1 cellular context compared by ENCODE assay signal in the genomic region with DNA sequence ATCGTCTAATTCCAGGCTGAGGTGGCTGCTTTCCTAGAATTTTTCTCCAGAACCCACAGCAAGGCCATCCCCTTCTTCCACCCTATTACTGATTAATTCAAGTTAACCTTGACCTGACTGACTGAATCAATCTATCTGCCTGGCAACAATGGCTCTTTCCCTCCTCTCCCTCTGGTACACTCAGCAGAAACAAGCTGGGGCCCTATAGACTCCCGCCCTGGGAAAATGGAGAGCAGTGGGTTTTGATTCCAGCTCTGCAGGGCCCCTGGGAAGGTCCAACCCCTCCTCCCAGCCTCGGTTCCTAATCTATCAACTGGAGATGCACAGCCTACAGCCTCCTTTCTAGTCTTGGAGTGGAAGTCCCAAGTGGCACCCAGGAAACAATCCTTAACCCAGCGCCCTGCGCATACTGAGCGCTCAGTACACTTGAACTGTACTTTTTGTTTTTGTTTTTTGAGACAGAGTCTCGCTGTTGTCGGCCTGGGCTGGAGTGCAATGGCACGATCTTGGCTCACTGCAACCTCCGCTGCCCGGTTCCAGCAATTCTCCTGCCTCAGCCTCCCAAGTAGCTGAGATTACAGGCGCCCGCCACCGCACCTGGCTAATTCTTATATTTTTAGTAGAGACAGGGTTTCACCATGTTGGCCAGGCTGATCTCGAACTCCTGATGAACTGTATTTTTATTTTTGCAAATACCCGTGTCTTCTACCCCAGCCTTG.
TF ChIP-seq lines count a peak whose summit lies in the region.

No MANE protein-coding gene starts in this region.

TF ChIP-seq in HepG2, 621 proteins besides CTCF, POLR2A, EP300 and RAD21 (continued from another document and continues in another):
- TF ChIP-seq, protein P1, sequence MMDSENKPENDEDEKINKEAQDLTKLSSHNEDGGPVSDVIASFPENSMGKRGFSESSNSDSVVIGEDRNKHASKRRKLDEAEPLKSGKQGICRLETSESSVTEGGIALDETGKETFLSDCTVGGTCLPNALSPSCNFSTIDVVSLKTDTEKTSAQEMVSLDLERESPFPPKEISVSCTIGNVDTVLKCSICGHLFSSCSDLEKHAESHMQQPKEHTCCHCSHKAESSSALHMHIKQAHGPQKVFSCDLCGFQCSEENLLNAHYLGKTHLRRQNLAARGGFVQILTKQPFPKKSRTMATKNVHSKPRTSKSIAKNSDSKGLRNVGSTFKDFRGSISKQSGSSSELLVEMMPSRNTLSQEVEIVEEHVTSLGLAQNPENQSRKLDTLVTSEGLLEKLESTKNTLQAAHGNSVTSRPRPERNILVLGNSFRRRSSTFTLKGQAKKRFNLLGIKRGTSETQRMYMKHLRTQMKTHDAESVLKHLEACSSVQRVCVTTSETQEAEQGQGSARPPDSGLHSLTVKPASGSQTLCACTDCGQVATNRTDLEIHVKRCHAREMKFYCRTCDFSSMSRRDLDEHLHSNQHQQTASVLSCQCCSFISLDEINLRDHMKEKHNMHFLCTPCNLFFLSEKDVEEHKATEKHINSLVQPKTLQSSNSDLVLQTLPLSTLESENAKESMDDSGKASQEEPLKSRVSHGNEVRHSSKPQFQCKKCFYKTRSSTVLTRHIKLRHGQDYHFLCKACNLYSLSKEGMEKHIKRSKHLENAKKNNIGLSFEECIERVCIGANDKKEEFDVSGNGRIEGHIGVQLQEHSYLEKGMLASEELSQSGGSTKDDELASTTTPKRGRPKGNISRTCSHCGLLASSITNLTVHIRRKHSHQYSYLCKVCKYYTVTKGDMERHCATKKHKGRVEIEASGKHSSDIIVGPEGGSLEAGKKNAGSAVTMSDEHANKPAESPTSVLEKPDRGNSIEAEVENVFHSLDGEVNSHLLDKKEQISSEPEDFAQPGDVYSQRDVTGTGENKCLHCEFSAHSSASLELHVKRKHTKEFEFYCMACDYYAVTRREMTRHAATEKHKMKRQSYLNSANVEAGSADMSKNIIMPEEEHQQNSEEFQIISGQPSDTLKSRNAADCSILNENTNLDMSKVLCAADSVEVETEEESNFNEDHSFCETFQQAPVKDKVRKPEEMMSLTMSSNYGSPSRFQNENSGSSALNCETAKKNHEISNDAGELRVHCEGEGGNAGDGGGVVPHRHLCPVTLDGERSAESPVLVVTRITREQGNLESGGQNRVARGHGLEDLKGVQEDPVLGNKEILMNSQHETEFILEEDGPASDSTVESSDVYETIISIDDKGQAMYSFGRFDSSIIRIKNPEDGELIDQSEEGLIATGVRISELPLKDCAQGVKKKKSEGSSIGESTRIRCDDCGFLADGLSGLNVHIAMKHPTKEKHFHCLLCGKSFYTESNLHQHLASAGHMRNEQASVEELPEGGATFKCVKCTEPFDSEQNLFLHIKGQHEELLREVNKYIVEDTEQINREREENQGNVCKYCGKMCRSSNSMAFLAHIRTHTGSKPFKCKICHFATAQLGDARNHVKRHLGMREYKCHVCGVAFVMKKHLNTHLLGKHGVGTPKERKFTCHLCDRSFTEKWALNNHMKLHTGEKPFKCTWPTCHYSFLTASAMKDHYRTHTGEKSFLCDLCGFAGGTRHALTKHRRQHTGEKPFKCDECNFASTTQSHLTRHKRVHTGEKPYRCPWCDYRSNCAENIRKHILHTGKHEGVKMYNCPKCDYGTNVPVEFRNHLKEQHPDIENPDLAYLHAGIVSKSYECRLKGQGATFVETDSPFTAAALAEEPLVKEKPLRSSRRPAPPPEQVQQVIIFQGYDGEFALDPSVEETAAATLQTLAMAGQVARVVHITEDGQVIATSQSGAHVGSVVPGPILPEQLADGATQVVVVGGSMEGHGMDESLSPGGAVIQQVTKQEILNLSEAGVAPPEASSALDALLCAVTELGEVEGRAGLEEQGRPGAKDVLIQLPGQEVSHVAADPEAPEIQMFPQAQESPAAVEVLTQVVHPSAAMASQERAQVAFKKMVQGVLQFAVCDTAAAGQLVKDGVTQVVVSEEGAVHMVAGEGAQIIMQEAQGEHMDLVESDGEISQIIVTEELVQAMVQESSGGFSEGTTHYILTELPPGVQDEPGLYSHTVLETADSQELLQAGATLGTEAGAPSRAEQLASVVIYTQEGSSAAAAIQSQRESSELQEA (CRISPR knock-in tag; IDR thresholded peaks at IDR 0.05; ENCODE audit: not compliant biosample characterization) = no peak
- TF ChIP-seq MYC (CRISPR knock-in tag; IDR thresholded peaks at IDR 0.05; ENCODE audit: borderline replicate concordance) (0 out of 2 replicates have a peak, but pooled peaks have one; percentile 23), TMF1 (CRISPR knock-in tag; IDR thresholded peaks at IDR 0.05; ENCODE audit: low read depth) (no peak), KAT8 (CRISPR knock-in tag; IDR thresholded peaks at IDR 0.05) (0 out of 2 replicates have a peak, but pooled peaks have one; percentile 29), NR1H2 (CRISPR knock-in tag; IDR thresholded peaks at IDR 0.05; ENCODE audit: borderline replicate concordance, low read depth) (no peak), ZBTB7B (CRISPR knock-in tag; IDR thresholded peaks at IDR 0.05) (0 out of 2 replicates have a peak, but pooled peaks have one; percentile 35), RFXANK (CRISPR knock-in tag; IDR thresholded peaks at IDR 0.05) (peak; percentile 81; the same call in 1 of the 2 replicates), GATAD2A (CRISPR knock-in tag; IDR thresholded peaks at IDR 0.05) (peak; percentile 72), HOXA5 (CRISPR knock-in tag; IDR thresholded peaks at IDR 0.05) (0 out of 2 replicates have a peak, but pooled peaks have one; percentile 38), RARG (CRISPR knock-in tag; IDR thresholded peaks at IDR 0.05; ENCODE audit: low read depth) (no peak), ZNF552 (CRISPR knock-in tag; IDR thresholded peaks at IDR 0.05; ENCODE audit: borderline replicate concordance) (no peak)
- TF ChIP-seq, protein P2, sequence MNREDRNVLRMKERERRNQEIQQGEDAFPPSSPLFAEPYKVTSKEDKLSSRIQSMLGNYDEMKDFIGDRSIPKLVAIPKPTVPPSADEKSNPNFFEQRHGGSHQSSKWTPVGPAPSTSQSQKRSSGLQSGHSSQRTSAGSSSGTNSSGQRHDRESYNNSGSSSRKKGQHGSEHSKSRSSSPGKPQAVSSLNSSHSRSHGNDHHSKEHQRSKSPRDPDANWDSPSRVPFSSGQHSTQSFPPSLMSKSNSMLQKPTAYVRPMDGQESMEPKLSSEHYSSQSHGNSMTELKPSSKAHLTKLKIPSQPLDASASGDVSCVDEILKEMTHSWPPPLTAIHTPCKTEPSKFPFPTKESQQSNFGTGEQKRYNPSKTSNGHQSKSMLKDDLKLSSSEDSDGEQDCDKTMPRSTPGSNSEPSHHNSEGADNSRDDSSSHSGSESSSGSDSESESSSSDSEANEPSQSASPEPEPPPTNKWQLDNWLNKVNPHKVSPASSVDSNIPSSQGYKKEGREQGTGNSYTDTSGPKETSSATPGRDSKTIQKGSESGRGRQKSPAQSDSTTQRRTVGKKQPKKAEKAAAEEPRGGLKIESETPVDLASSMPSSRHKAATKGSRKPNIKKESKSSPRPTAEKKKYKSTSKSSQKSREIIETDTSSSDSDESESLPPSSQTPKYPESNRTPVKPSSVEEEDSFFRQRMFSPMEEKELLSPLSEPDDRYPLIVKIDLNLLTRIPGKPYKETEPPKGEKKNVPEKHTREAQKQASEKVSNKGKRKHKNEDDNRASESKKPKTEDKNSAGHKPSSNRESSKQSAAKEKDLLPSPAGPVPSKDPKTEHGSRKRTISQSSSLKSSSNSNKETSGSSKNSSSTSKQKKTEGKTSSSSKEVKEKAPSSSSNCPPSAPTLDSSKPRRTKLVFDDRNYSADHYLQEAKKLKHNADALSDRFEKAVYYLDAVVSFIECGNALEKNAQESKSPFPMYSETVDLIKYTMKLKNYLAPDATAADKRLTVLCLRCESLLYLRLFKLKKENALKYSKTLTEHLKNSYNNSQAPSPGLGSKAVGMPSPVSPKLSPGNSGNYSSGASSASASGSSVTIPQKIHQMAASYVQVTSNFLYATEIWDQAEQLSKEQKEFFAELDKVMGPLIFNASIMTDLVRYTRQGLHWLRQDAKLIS (CRISPR knock-in tag; IDR thresholded peaks at IDR 0.05) = 0 out of 2 replicates have a peak, but pooled peaks have one; percentile 46
- TF ChIP-seq, protein P3, sequence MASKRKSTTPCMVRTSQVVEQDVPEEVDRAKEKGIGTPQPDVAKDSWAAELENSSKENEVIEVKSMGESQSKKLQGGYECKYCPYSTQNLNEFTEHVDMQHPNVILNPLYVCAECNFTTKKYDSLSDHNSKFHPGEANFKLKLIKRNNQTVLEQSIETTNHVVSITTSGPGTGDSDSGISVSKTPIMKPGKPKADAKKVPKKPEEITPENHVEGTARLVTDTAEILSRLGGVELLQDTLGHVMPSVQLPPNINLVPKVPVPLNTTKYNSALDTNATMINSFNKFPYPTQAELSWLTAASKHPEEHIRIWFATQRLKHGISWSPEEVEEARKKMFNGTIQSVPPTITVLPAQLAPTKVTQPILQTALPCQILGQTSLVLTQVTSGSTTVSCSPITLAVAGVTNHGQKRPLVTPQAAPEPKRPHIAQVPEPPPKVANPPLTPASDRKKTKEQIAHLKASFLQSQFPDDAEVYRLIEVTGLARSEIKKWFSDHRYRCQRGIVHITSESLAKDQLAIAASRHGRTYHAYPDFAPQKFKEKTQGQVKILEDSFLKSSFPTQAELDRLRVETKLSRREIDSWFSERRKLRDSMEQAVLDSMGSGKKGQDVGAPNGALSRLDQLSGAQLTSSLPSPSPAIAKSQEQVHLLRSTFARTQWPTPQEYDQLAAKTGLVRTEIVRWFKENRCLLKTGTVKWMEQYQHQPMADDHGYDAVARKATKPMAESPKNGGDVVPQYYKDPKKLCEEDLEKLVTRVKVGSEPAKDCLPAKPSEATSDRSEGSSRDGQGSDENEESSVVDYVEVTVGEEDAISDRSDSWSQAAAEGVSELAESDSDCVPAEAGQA (IDR thresholded peaks at IDR 0.05; ENCODE audit: low read depth) = no peak
- TF ChIP-seq, protein P3 (CRISPR knock-in tag; IDR thresholded peaks at IDR 0.05; ENCODE audit: borderline replicate concordance) = no peak
- TF ChIP-seq, protein P4, sequence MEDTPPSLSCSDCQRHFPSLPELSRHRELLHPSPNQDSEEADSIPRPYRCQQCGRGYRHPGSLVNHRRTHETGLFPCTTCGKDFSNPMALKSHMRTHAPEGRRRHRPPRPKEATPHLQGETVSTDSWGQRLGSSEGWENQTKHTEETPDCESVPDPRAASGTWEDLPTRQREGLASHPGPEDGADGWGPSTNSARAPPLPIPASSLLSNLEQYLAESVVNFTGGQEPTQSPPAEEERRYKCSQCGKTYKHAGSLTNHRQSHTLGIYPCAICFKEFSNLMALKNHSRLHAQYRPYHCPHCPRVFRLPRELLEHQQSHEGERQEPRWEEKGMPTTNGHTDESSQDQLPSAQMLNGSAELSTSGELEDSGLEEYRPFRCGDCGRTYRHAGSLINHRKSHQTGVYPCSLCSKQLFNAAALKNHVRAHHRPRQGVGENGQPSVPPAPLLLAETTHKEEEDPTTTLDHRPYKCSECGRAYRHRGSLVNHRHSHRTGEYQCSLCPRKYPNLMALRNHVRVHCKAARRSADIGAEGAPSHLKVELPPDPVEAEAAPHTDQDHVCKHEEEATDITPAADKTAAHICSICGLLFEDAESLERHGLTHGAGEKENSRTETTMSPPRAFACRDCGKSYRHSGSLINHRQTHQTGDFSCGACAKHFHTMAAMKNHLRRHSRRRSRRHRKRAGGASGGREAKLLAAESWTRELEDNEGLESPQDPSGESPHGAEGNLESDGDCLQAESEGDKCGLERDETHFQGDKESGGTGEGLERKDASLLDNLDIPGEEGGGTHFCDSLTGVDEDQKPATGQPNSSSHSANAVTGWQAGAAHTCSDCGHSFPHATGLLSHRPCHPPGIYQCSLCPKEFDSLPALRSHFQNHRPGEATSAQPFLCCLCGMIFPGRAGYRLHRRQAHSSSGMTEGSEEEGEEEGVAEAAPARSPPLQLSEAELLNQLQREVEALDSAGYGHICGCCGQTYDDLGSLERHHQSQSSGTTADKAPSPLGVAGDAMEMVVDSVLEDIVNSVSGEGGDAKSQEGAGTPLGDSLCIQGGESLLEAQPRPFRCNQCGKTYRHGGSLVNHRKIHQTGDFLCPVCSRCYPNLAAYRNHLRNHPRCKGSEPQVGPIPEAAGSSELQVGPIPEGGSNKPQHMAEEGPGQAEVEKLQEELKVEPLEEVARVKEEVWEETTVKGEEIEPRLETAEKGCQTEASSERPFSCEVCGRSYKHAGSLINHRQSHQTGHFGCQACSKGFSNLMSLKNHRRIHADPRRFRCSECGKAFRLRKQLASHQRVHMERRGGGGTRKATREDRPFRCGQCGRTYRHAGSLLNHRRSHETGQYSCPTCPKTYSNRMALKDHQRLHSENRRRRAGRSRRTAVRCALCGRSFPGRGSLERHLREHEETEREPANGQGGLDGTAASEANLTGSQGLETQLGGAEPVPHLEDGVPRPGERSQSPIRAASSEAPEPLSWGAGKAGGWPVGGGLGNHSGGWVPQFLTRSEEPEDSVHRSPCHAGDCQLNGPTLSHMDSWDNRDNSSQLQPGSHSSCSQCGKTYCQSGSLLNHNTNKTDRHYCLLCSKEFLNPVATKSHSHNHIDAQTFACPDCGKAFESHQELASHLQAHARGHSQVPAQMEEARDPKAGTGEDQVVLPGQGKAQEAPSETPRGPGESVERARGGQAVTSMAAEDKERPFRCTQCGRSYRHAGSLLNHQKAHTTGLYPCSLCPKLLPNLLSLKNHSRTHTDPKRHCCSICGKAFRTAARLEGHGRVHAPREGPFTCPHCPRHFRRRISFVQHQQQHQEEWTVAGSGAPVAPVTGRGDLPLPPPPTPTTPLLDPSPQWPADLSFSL (CRISPR knock-in tag; IDR thresholded peaks at IDR 0.05) = no peak
- TF ChIP-seq, protein P5, sequence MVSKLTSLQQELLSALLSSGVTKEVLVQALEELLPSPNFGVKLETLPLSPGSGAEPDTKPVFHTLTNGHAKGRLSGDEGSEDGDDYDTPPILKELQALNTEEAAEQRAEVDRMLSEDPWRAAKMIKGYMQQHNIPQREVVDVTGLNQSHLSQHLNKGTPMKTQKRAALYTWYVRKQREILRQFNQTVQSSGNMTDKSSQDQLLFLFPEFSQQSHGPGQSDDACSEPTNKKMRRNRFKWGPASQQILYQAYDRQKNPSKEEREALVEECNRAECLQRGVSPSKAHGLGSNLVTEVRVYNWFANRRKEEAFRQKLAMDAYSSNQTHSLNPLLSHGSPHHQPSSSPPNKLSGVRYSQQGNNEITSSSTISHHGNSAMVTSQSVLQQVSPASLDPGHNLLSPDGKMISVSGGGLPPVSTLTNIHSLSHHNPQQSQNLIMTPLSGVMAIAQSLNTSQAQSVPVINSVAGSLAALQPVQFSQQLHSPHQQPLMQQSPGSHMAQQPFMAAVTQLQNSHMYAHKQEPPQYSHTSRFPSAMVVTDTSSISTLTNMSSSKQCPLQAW (CRISPR knock-in tag; IDR thresholded peaks at IDR 0.05) = peak; percentile 92
